12 cellular contexts compared by ENCODE assay signal in the genomic region with DNA sequence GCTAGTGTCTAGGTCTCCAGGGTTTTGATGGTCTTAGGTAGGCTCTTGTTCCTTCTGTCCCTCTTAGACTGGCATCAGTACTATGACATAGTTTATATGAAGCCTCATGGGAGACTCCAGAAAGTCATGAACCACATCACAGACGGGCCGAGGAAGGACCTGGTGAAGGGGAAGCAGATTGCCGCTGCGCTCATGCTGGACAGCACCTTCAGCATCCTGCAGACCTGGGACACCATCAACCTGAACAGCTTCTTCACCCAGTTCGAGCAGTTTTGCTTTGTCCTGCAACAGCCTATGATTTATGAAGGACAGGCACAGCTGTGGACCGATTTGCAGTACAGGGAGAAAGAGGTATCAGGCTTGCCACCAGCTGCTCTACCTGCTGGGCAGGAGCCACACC.
"Had no signal": no experiment of that assay in that cellular context is flagged by ENCODE, and none has a peak within 500 bp of the region (broad histone marks: within the 10 kb centered on the region; RNA-seq: fewer than 3 reads in every experiment).

No MANE protein-coding gene starts in this region.

- H3K27ac Mint-ChIP-seq: activated naive CD4-positive, alpha-beta T cell treated with anti-CD3 and anti-CD28 coated beads for 36 hours; progenitor cell of endocrine pancreas had no signal

- H3K9me3 ChIP-seq: colonic mucosa, gastrocnemius medialis, thyroid gland had no signal

- ATAC-seq: naive thymus-derived CD4-positive, alpha-beta T cell had no signal

- DNase-seq: activated naive CD4-positive, alpha-beta T cell treated with anti-CD3 and anti-CD28 coated beads for 36 hours; effector CD4-positive, alpha-beta T cell; hippocampal formation; naive thymus-derived CD4-positive, alpha-beta T cell; right cardiac atrium; small intestine; T-helper 9 cell; thyroid gland had no signal

- H3K4me1 ChIP-seq: colonic mucosa, gastrocnemius medialis, thyroid gland had no signal

- H3K27me3 ChIP-seq: colonic mucosa, gastrocnemius medialis, thyroid gland had no signal

- H3K4me3 Mint-ChIP-seq: activated naive CD4-positive, alpha-beta T cell treated with anti-CD3 and anti-CD28 coated beads for 36 hours; naive thymus-derived CD4-positive, alpha-beta T cell had no signal

- H3K27ac ChIP-seq: colonic mucosa, epithelial cell of prostate, gastrocnemius medialis, thyroid gland had no signal

- H3K27me3 Mint-ChIP-seq: naive thymus-derived CD4-positive, alpha-beta T cell; progenitor cell of endocrine pancreas had no signal

- H3K4me3 ChIP-seq: colonic mucosa, gastrocnemius medialis, thyroid gland had no signal
